27 cellular contexts compared by ENCODE assay signal in genomic region chr20:16124491-16124890, GRCh38.
"Had no signal": no experiment of that assay in that cellular context is flagged by ENCODE, and none has a peak within 500 bp of the region (broad histone marks: within the 10 kb centered on the region; RNA-seq: fewer than 3 reads in every experiment).

No MANE protein-coding gene starts in this region.

- FAIRE-seq: endometrium, islet of Langerhans, keratinocyte had no signal

- H3K27ac Mint-ChIP-seq: dendritic cell treated with granulocyte-macrophage colony-stimulating factor and Interleukin-4, amounts not matched to agents 40 ng/mL and 50 ng/mL, for 4 days; effector memory CD8-positive, alpha-beta T cell; endodermal cell; memory B cell; naive thymus-derived CD4-positive, alpha-beta T cell had no signal

- ATAC-seq: effector memory CD8-positive, alpha-beta T cell; esophagus mucosa; gastrocnemius medialis; heart right ventricle; naive thymus-derived CD4-positive, alpha-beta T cell had no signal

- H3K27me3 Mint-ChIP-seq: dendritic cell treated with granulocyte-macrophage colony-stimulating factor and Interleukin-4, amounts not matched to agents 40 ng/mL and 50 ng/mL, for 4 days; effector memory CD8-positive, alpha-beta T cell had no signal

- H3K4me3 Mint-ChIP-seq: dendritic cell treated with granulocyte-macrophage colony-stimulating factor and Interleukin-4, amounts not matched to agents 40 ng/mL and 50 ng/mL, for 4 days; effector memory CD8-positive, alpha-beta T cell; endodermal cell; memory B cell; naive thymus-derived CD4-positive, alpha-beta T cell had no signal

- H3K36me3 ChIP-seq: colonic mucosa, esophagus squamous epithelium, gastrocnemius medialis, heart right ventricle, left ventricle myocardium inferior had no signal

- H3K9me3 ChIP-seq: colonic mucosa, esophagus squamous epithelium, gastrocnemius medialis had no signal

- H3K27me3 ChIP-seq: colonic mucosa, esophagus squamous epithelium, gastrocnemius medialis had no signal

- H3K4me3 ChIP-seq: colonic mucosa, esophagus squamous epithelium, gastrocnemius medialis, heart right ventricle, left ventricle myocardium inferior, lung had no signal

- H3K36me3 Mint-ChIP-seq: naive thymus-derived CD4-positive, alpha-beta T cell had no signal

- H3K4me1 Mint-ChIP-seq: endodermal cell; memory B cell; naive thymus-derived CD4-positive, alpha-beta T cell had no signal

- DNase-seq: colonic mucosa; cortex of kidney; effector CD8-positive, alpha-beta T cell; effector memory CD8-positive, alpha-beta T cell; endodermal cell; erythroblast; esophagus squamous epithelium; foreskin fibroblast; foreskin melanocyte; gastrocnemius medialis; glutamatergic neuron; head of caudate nucleus; heart right ventricle; hippocampal formation; left cardiac atrium; left ventricle myocardium inferior; mammary epithelial cell; mesendoderm; midbrain; naive thymus-derived CD4-positive, alpha-beta T cell had no signal

- H3K27ac ChIP-seq: colonic mucosa, esophagus squamous epithelium, gastrocnemius medialis, heart right ventricle, left ventricle myocardium inferior had no signal

- H3K4me1 ChIP-seq: colonic mucosa, esophagus squamous epithelium had no signal
